10 cellular contexts compared by ENCODE assay signal in the genomic region with DNA sequence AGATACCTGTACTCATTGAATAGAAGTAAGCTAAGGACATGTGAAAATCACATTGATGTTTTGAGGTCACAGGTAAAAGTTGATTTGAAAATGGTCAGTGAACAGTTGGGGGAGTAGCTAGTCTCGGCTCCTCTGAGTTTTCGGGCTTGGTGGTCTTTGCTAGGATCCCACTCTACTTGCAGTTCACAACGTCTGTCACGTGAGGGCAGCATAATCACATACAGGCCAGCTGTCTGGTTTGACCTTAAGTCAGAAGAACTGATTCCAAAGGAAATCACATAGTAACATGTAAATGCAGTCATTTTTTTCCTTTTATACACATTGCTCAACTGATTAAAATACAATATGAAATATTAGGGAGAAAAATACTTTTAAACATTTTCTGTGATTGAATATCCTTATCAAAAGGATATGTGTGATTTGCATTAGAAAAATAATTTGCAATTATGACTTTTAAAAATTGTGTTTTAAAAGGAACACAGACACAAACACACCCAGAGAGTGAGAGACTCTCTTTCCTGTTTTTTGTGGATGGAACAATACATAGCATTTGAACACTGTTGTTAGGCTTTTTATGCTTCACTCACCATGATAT. TPM values are rescaled to one million over a fixed set of nuclear protein-coding genes. Genes with fewer than 3 reads are reported as not detected.
DNase-seq lines count a peak whose midpoint lies in the region; TF ChIP-seq lines count a peak whose summit lies in the region.
"Had no signal": no experiment of that assay in that cellular context is flagged by ENCODE, and none has a peak within 500 bp of the region (broad histone marks: within the 10 kb centered on the region; RNA-seq: fewer than 3 reads in every experiment).

No MANE protein-coding gene starts in this region.

- TF ChIP-seq CTCF in brain (conservative IDR thresholded peaks at IDR 0.05), result peak; percentile 91 to 96

- H3K4me3 ChIP-seq in H7 (ENCODE audit: insufficient read depth, low read depth, low read length) (no peak overlapping the region), MG63 (no peak overlapping the region)
- H3K4me3 ChIP-seq: BLaER1 had no signal

- H3K4me3 Mint-ChIP-seq in brain, result no peak overlapping the region

- peaks cover 7% of the 10 kb centered on the region for H3K27me3 Mint-ChIP-seq in brain

- DNase-seq in DMS79 treated with DMSO at 0.1 percent for 48 hours (lab: John Stamatoyannopoulos, UW) (peak; percentile 5), DMS79 (lab: John Stamatoyannopoulos, UW) (no peak), H7 (peak; percentile 21), MG63 (peak; percentile 57), SKM-1 treated with dmso at 0.1 percent for 144 hours (lab: John Stamatoyannopoulos, UW; ENCODE audit: unreplicated experiment) (peak; percentile 45), inferior parietal cortex (ENCODE audit: extremely low spot score) (peak; percentile 75)
- peak; percentile 51 to 62 for DNase-seq in stimulated activated CD4-positive, alpha-beta T cell treated with anti-CD3 and anti-CD28 coated beads, Interleukin-2, amount 100 ng/mL, for 24 hours

- no peaks in the 10 kb centered on the region for H3K9me3 ChIP-seq in MG63
- H3K9me3 ChIP-seq: BLaER1 had no signal

- H3K27me3 ChIP-seq in H7 (ENCODE audit: control insufficient read depth, insufficient read depth, low read length) (no peaks in the 10 kb centered on the region; the same call in 1 of the 2 replicates), MG63 (no peaks in the 10 kb centered on the region)
- H3K27me3 ChIP-seq: BLaER1 had no signal

- peaks cover 5% of the 10 kb centered on the region for H3K4me1 Mint-ChIP-seq in brain

- H3K36me3 ChIP-seq in H7 (replicated peaks; ENCODE audit: control insufficient read depth, insufficient read depth, low read length) (no peaks in the 10 kb centered on the region), MG63 (no peaks in the 10 kb centered on the region)
- H3K36me3 ChIP-seq: BLaER1 had no signal

- H3K36me3 Mint-ChIP-seq in brain, result no peaks in the 10 kb centered on the region

- peak overlapping the region in 2 of 5 experiments; percentile 56 to 68 for H3K27ac Mint-ChIP-seq in brain

- no peaks in the 10 kb centered on the region for H3K9me3 Mint-ChIP-seq in brain

RNA-seq across cellular contexts. Expression of a gene that starts 21.8 kb away (rescaled TPM):
- not detected in 2 replicates for total RNA-seq in H7 (2014; rRNA removed; shearing (Covaris generic))
- not detected in 2 replicates for total RNA-seq in MG63 (2014; rRNA removed; shearing (Covaris generic); ENCODE audit: low replicate concordance)
- polyA plus RNA-seq in brain (ENCODE audit: insufficient read depth, low read depth, low replicate concordance), result not detected
- total RNA-seq: mononuclear cell had no signal
